Comparison of ENCODE assay signal across 12 cellular contexts in the genomic region with DNA sequence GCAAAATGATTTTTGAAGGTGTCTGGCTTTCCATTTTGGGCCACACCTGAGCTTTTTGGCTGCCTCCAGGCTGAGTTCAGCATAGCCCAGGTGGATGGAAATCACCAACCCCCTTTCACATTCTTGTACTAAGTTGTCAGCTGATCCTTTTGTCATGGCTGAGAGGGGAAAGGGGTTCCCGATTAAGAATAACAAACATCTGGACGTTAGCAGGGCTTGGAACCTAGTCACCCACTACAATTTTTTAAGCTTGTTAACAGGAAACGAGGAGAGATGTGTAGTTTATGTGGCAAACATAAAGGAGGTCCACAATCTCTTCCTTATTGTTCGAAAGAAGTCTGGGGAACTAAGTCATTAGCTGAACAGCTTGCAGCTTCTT. TPM values are rescaled to one million over a fixed set of nuclear protein-coding genes. Genes with fewer than 3 reads are reported as not detected.
DNase-seq lines count a peak whose midpoint lies in the region; ATAC-seq and TF ChIP-seq lines count a peak whose summit lies in the region.
"Had no signal": no experiment of that assay in that cellular context is flagged by ENCODE, and none has a peak within 500 bp of the region (broad histone marks: within the 10 kb centered on the region; RNA-seq: fewer than 3 reads in every experiment).

No MANE protein-coding gene starts in this region.

- H3K27me3 ChIP-seq in adrenal gland: no peaks in the 10 kb centered on the region
- no peaks in the 10 kb centered on the region for H3K27me3 ChIP-seq in hepatocyte

- no peak for ATAC-seq in activated CD4-positive, alpha-beta T cell treated with anti-CD3 and anti-CD28 coated beads for 36 hours

- H3K27me3 Mint-ChIP-seq in activated CD4-positive, alpha-beta T cell treated with anti-CD3 and anti-CD28 coated beads for 36 hours: peaks cover 71% of the 10 kb centered on the region

- H4K20me1 ChIP-seq in hepatocyte (ENCODE audit: insufficient read depth, poor library complexity, severe bottlenecking): peaks cover 62% of the 10 kb centered on the region

- TF ChIP-seq POLR2A in adrenal gland (IDR thresholded peaks at IDR 0.05): no peak

- peaks cover 15 to 26% of the 10 kb centered on the region in 2 donors for H3K4me1 ChIP-seq in adrenal gland (replicated peaks in 1 of 2)
- H3K4me1 ChIP-seq in hepatocyte (ENCODE audit: insufficient read depth): peaks cover 33% of the 10 kb centered on the region

- no peaks in the 10 kb centered on the region for H3K9me3 ChIP-seq in adrenal gland (replicated peaks in 1 of 3)
- H3K9me3 ChIP-seq in hepatocyte (ENCODE audit: low read depth): no peaks in the 10 kb centered on the region

- peak overlapping the region; percentile 78 to 95 (median 94) for H3K27ac ChIP-seq in adrenal gland
- peak overlapping the region; percentile 8 for H3K27ac ChIP-seq in hepatocyte

- H3K79me2 ChIP-seq in hepatocyte: peaks cover 95% of the 10 kb centered on the region

- H3K4me3 ChIP-seq in GM08714 (ENCODE audit: low read length) (peak overlapping the region; percentile 40; the same call in 1 of the 2 replicates), adrenal gland (peak overlapping the region in 3 of 4 donors; percentile 81 to 91 (median 82)), hepatocyte (peak overlapping the region; percentile 61), skeletal muscle cell (ENCODE audit: low read depth, low read length) (peak overlapping the region; percentile 93)

- H3K4me1 Mint-ChIP-seq in activated CD4-positive, alpha-beta T cell treated with anti-CD3 and anti-CD28 coated beads for 36 hours: peaks cover 17% of the 10 kb centered on the region

- WGBS in adrenal gland, 4 donors: 6 to 10% (median 9%) methylated on average over 4 of the region's 4 CpGs
- 22% methylated on average over 4 of the region's 4 CpGs for WGBS in hepatocyte (ENCODE audit: low lambda C conversion rate, missing lambda C conversion rate)

- H3K4me3 Mint-ChIP-seq in activated CD4-positive, alpha-beta T cell treated with anti-CD3 and anti-CD28 coated beads for 36 hours: no peak overlapping the region

- H3K36me3 Mint-ChIP-seq in activated CD4-positive, alpha-beta T cell treated with anti-CD3 and anti-CD28 coated beads for 36 hours (ENCODE audit: low read depth): peaks cover 8% of the 10 kb centered on the region

- TF ChIP-seq CTCF in adrenal gland (IDR thresholded peaks at IDR 0.05): no peak
- TF ChIP-seq CTCF in hepatocyte (IDR thresholded peaks at IDR 0.05; ENCODE audit: poor library complexity): no peak

- H3K27ac Mint-ChIP-seq in activated CD4-positive, alpha-beta T cell treated with anti-CD3 and anti-CD28 coated beads for 36 hours: no peak overlapping the region

- POLR2A ChIA-PET in activated CD4-positive, alpha-beta T cell treated with anti-CD3 and anti-CD28 coated beads for 36 hours (lab: Charles Lee): no interaction called here

- no peaks in the 10 kb centered on the region for H3K9me2 ChIP-seq in hepatocyte (replicated peaks; ENCODE audit: insufficient read depth)

- H3K36me3 ChIP-seq in adrenal gland (replicated peaks in 1 of 2): peaks cover 0 to 43% of the 10 kb centered on the region in 2 donors
- H3K36me3 ChIP-seq in hepatocyte (replicated peaks; ENCODE audit: insufficient read depth, low read depth): no peaks in the 10 kb centered on the region

- H2AFZ ChIP-seq in hepatocyte: no peak overlapping the region

- no peaks in the 10 kb centered on the region for H3K9me3 Mint-ChIP-seq in activated CD4-positive, alpha-beta T cell treated with anti-CD3 and anti-CD28 coated beads for 36 hours (ENCODE audit: low read depth)

- intact Hi-C loops in adrenal gland (cut with DNase I): no loop called here
- intact Hi-C loops in activated CD4-positive, alpha-beta T cell treated with anti-CD3 and anti-CD28 coated beads for 36 hours (cut with DNase I, micrococcal nuclease): loop anchor here in 1 of 2 experiments (10.0 kb wide), 1 partner anchor 1751 kb away; no protein-coding TSS in a partner anchor

- H3K4me2 ChIP-seq in hepatocyte: peak overlapping the region; percentile 96

- CTCF ChIA-PET in activated CD4-positive, alpha-beta T cell treated with anti-CD3 and anti-CD28 coated beads for 36 hours (lab: Charles Lee): interaction anchor here (1.2 kb wide), 1 partner anchor 21 kb away, joined by 5 read pairs; no protein-coding TSS in a partner anchor

- DNase-seq in adrenal gland: peak in 2 of 7 donors; percentile 9 to 13
- no peak for DNase-seq in hepatocyte (ENCODE audit: low spot score)
- no peak for DNase-seq in skeletal muscle cell (ENCODE audit: low read depth)
- DNase-seq in SKM-1 treated with dmso at 0.1 percent for 144 hours (lab: John Stamatoyannopoulos, UW; ENCODE audit: unreplicated experiment): no peak
- no peak for DNase-seq in activated gamma-delta T cell (lab: John Stamatoyannopoulos, UW)
- no peak for DNase-seq in activated naive CD4-positive, alpha-beta T cell treated with Interleukin-2 at 50 U/mL for 16 hours
- DNase-seq in activated CD4-positive, alpha-beta T cell treated with anti-CD3 and anti-CD28 coated beads for 36 hours: no peak
- DNase-seq: activated T-cell treated with anti-CD3 and anti-CD28 coated beads, Interleukin-2, amount 50 U/mL, for 1 hour; glutamatergic neuron; KBM-7; stimulated activated CD4-positive, alpha-beta T cell treated with anti-CD3 and anti-CD28 coated beads, Interleukin-1b, Interleukin-23, amount 100 ng/mL, for 48 hours had no signal

RNA-seq across cellular contexts. Expression of gene NR2F2, which starts 4.9 kb away (rescaled TPM):
- total RNA-seq in adrenal gland: 100 to 1,000 TPM in 2 of 8 donors, 10 to 100 TPM in 6; 22.3 to 113 (median 54.8) TPM
- 10 to 100 TPM; 27.3 to 67.9 (median 37.3) TPM for polyA plus RNA-seq in adrenal gland
- 16.5 and 23.0 TPM in 2 replicates for total RNA-seq in hepatocyte
- polyA plus RNA-seq in hepatocyte: 27.9 and 28.3 TPM in 2 replicates
- total RNA-seq in activated CD4-positive, alpha-beta T cell treated with anti-CD3 and anti-CD28 coated beads for 36 hours: not detected

Comparison
In these comparisons a context has a peak if more than half of its experiments do, and no peak if none do; other contexts are left out.
1. H3K4me3 ChIP-seq: peak in every context shown above with its lines; median percentile 93 in skeletal muscle cell; 82 in adrenal gland; 61 in hepatocyte; 40 in GM08714.
2. RNA of gene NR2F2, which starts 4.9 kb away (total RNA-seq): 22.3 to 113 TPM in adrenal gland and 16.5 to 23.0 TPM in hepatocyte; not detected in activated CD4-positive, alpha-beta T cell treated with anti-CD3 and anti-CD28 coated beads for 36 hours; every median in the first group is over 10 times any median in the second.